Comparison of ENCODE assay signal across 8 cellular contexts in genomic region chr2:40554665-40555294, GRCh38.
DNase-seq lines count a peak whose midpoint lies in the region; ATAC-seq and TF ChIP-seq lines count a peak whose summit lies in the region.

No MANE protein-coding gene starts in this region.

- no peak overlapping the region for H3K4me3 Mint-ChIP-seq in effector memory CD8-positive, alpha-beta T cell

- no peaks in the 10 kb centered on the region for H3K27me3 ChIP-seq in psoas muscle (ENCODE audit: insufficient read depth in 3 of 3, low read length in 2 of 3)

- no peak overlapping the region for H3K27ac ChIP-seq in psoas muscle

- TF ChIP-seq CTCF in psoas muscle (IDR thresholded peaks at IDR 0.05) = peak; percentile 95

- WGBS in psoas muscle, 3 donors = 50 to 60% (median 53%) methylated on average over 5 of the region's 5 CpGs

- H3K4me1 ChIP-seq in psoas muscle = no peaks in the 10 kb centered on the region

- H3K27me3 Mint-ChIP-seq in effector memory CD8-positive, alpha-beta T cell = no peaks in the 10 kb centered on the region

- no peaks in the 10 kb centered on the region for H3K9me3 ChIP-seq in psoas muscle

- peak; percentile 66 for DNase-seq in DMS53 (lab: John Stamatoyannopoulos, UW)
- peak; percentile 72 to 89 for DNase-seq in NCI-H524 (lab: John Stamatoyannopoulos, UW)
- peak; percentile 69 for DNase-seq in activated CD8-positive, alpha-beta memory T cell treated with anti-CD3 and anti-CD28 coated beads, Interleukin-2, amount 50 U/mL, for 48 hours
- DNase-seq in head of caudate nucleus = peak in 41 of 42 donors; percentile 3 to 84 (median 62)
- DNase-seq in psoas muscle = peak; percentile 51 to 53
- DNase-seq in effector memory CD8-positive, alpha-beta T cell = no peak

- H3K9me3 Mint-ChIP-seq in effector memory CD8-positive, alpha-beta T cell = peaks cover 5 to 10% of the 10 kb centered on the region in 2 donors

- no peak overlapping the region for H3K27ac Mint-ChIP-seq in effector memory CD8-positive, alpha-beta T cell

- H3K4me1 Mint-ChIP-seq in effector memory CD8-positive, alpha-beta T cell (ENCODE audit: low read depth in 2 of 2) = no peaks in the 10 kb centered on the region

- H3K36me3 Mint-ChIP-seq in effector memory CD8-positive, alpha-beta T cell (ENCODE audit: insufficient read depth) = no peaks in the 10 kb centered on the region

- intact Hi-C loops in head of caudate nucleus (cut with DNase I) (no loop called here), psoas muscle (cut with DNase I) (loop anchor here (2.0 to 10.0 kb wide), 6 partner anchors 66 to 647 kb away; no protein-coding TSS in a partner anchor)

- H3K4me3 ChIP-seq in psoas muscle = no peak overlapping the region

- ATAC-seq in GM21360 (IDR thresholded peaks at IDR 0.05; ENCODE audit: unreplicated experiment) (peak; percentile 92), HG03521 (IDR thresholded peaks at IDR 0.05; ENCODE audit: unreplicated experiment) (peak; percentile 77), psoas muscle (peak; percentile 69 to 86 (median 78))
- no peak for ATAC-seq in effector memory CD8-positive, alpha-beta T cell (replicated peaks)

- no peaks in the 10 kb centered on the region for H3K36me3 ChIP-seq in psoas muscle (ENCODE audit: insufficient read depth in 1 of 2, low read depth in 1 of 2)

Comparison
In these comparisons a context has a peak if more than half of its experiments do, and no peak if none do; other contexts are left out.
1. DNase-seq: peak in DMS53 (single experiment), NCI-H524 (2 of 2), activated CD8-positive, alpha-beta memory T cell treated with anti-CD3 and anti-CD28 coated beads, Interleukin-2, amount 50 U/mL, for 48 hours (single experiment), head of caudate nucleus (41 of 42) and psoas muscle (2 of 2); none in effector memory CD8-positive, alpha-beta T cell (0 of 3).